ENCODE assay signal across 22 cellular contexts in the genomic region with DNA sequence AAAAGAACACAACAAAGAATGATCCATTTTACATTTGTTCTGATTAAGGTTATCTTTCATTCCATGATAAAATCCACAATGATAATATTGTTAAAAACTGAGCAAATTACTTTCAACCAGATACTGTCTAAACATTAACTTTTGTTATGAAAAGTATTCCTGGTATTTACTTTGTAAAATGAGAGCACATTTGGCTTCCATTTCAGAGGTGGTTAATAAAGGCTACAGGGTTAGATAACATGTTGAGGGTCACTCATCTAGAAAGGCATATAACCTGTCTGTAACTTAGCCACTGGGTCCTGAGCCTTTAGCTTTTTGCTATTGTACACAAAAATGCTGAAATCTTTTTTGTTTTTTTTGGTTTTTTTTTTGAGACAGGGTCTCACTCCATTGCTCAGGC.
A peak's percentile ranks its signal among the peaks of the same experiment; 100 is the strongest.
DNase-seq lines count a peak whose midpoint lies in the region; ATAC-seq, FAIRE-seq and TF ChIP-seq lines count a peak whose summit lies in the region.
"Had no signal": no experiment of that assay in that cellular context is flagged by ENCODE, and none has a peak within 500 bp of the region (broad histone marks: within the 10 kb centered on the region; RNA-seq: fewer than 3 reads in every experiment).

No MANE protein-coding gene starts in this region.

- no peak overlapping the region for H3K9ac ChIP-seq in HepG2 (ENCODE audit: insufficient read depth, low read depth, low read length)
- no peak overlapping the region for H3K9ac ChIP-seq in PC-3 (ENCODE audit: low read length)

- intact Hi-C loops in HepG2 (cut with micrococcal nuclease; ENCODE audit: unreplicated experiment), result no loop called here
- intact Hi-C loops in right lobe of liver (cut with DNase I), result loop anchor here in 1 of 2 donors (10.0 kb wide), 1 partner anchor 54 kb away; no protein-coding TSS in a partner anchor
- intact Hi-C loops in PC-3 (cut with micrococcal nuclease), result no loop called here

- H3K4me2 ChIP-seq in HepG2 (ENCODE audit: low read depth, low read length) (no peak overlapping the region), PC-3 (ENCODE audit: low read length) (no peak overlapping the region)

- no TSS peak for BruUV-seq in HepG2 (replicated peaks; lab: Mats Ljungman, UMichigan)
- no TSS peak for BruUV-seq in PC-3 (replicated peaks; lab: Mats Ljungman, UMichigan)

- CTCF ChIA-PET in HepG2 (lab: Yijun Ruan, JAX; ENCODE audit: low intra/inter-chr PET ratio, low total read pairs), result no interaction called here
- CTCF ChIA-PET in PC-3 (lab: Charles Lee), result no interaction called here

- H2AFZ ChIP-seq in HepG2 (ENCODE audit: low read length) (no peak overlapping the region), PC-3 (ENCODE audit: low read length) (no peak overlapping the region)

- TF ChIP-seq POLR2A in HepG2 (IDR thresholded peaks at IDR 0.05; ENCODE audit: insufficient read depth in 1 of 2, low read depth in 2 of 2, low read length in 2 of 2) (no peak), right lobe of liver (IDR thresholded peaks at IDR 0.05) (no peak)

- H3K9me2 ChIP-seq in PC-3 (replicated peaks; ENCODE audit: low read length), result no peaks in the 10 kb centered on the region

- no peak for FAIRE-seq in HepG2 (lab: Jason Lieb, UNC)
- FAIRE-seq: GM12891, H54 had no signal

- TF ChIP-seq EP300 in HepG2 (IDR thresholded peaks at IDR 0.05; ENCODE audit: low read depth in 2 of 2, low read length in 2 of 2) (no peak), HepG2 (CRISPR knock-in tag; IDR thresholded peaks at IDR 0.05; ENCODE audit: borderline replicate concordance) (no peak)

- no peaks in the 10 kb centered on the region for H4K20me1 ChIP-seq in HepG2 (ENCODE audit: insufficient read depth, low read length)
- H4K20me1 ChIP-seq in PC-3 (ENCODE audit: low read length), result no peaks in the 10 kb centered on the region

- ATAC-seq in HepG2, result peak; percentile 29; the same call in 1 of the 3 replicates
- ATAC-seq in right lobe of liver, result no peak
- ATAC-seq in PC-3, result no peak
- no peak for ATAC-seq in GM19455 (IDR thresholded peaks at IDR 0.05; ENCODE audit: unreplicated experiment)
- ATAC-seq: CD8-positive, alpha-beta T cell had no signal

- H3K27me3 ChIP-seq in HepG2 (ENCODE audit: control insufficient read depth in 1 of 2, insufficient read depth in 2 of 2, low read length in 2 of 2), result no peaks in the 10 kb centered on the region
- no peaks in the 10 kb centered on the region for H3K27me3 ChIP-seq in right lobe of liver
- no peaks in the 10 kb centered on the region for H3K27me3 ChIP-seq in PC-3 (ENCODE audit: low read length)
- H3K27me3 ChIP-seq: Peyer's patch had no signal

- no peak for TF ChIP-seq CTCF in HepG2 (CRISPR knock-in tag; IDR thresholded peaks at IDR 0.05)
- no peak for TF ChIP-seq CTCF in right lobe of liver (IDR thresholded peaks at IDR 0.05)
- TF ChIP-seq CTCF in PC-3 (conservative IDR thresholded peaks at IDR 0.05; ENCODE audit: low read depth, low read length), result no peak

- no peak overlapping the region for H3K4me3 ChIP-seq in HepG2 (replicated peaks in 1 of 3; ENCODE audit: insufficient read depth in 1 of 3, low read depth in 2 of 3, low read length in 3 of 3)
- H3K4me3 ChIP-seq in right lobe of liver, result no peak overlapping the region
- no peak overlapping the region for H3K4me3 ChIP-seq in PC-3 (ENCODE audit: low read length)
- H3K4me3 ChIP-seq: Peyer's patch, SK-N-MC had no signal

- H3K79me2 ChIP-seq in HepG2 (ENCODE audit: insufficient read depth, low read length), result no peaks in the 10 kb centered on the region
- H3K79me2 ChIP-seq in PC-3 (ENCODE audit: low read length), result no peaks in the 10 kb centered on the region

- H3K36me3 ChIP-seq in HepG2 (replicated peaks in 1 of 2; ENCODE audit: control insufficient read depth in 1 of 2, insufficient read depth in 2 of 2, low read length in 2 of 2), result no peaks in the 10 kb centered on the region
- H3K36me3 ChIP-seq in right lobe of liver, result no peaks in the 10 kb centered on the region
- H3K36me3 ChIP-seq in PC-3 (ENCODE audit: low read depth, low read length), result no peaks in the 10 kb centered on the region
- H3K36me3 ChIP-seq: Peyer's patch had no signal

- DNase-seq in HepG2 (ENCODE audit: low spot score), result peak; percentile 28
- DNase-seq in right lobe of liver, result no peak
- peak; percentile 15 for DNase-seq in PC-3
- peak; percentile 40 for DNase-seq in kidney glomerular epithelial cell (lab: John Stamatoyannopoulos, UW)
- DNase-seq in central memory CD4-positive, alpha-beta T cell, result no peak
- DNase-seq in NCI-H2196 treated with DMSO at 0.1 percent for 48 hours (lab: John Stamatoyannopoulos, UW; ENCODE audit: unreplicated experiment), result no peak
- DNase-seq: CD8-positive, alpha-beta T cell; DMS79 treated with DMSO at 0.1 percent for 48 hours; GF-D8; KBM-7; NCI-H1694; NCI-H2081 treated with DMSO at 0.1 percent for 48 hours; NCI-H446 treated with DMSO at 0.1 percent for 48 hours; NCI-H526; Peyer's patch; SIG-M5 had no signal

- H3K9me3 ChIP-seq in HepG2 (ENCODE audit: low read length), result no peaks in the 10 kb centered on the region
- no peaks in the 10 kb centered on the region for H3K9me3 ChIP-seq in right lobe of liver
- no peaks in the 10 kb centered on the region for H3K9me3 ChIP-seq in PC-3 (ENCODE audit: low read length)
- H3K9me3 ChIP-seq: Caco-2, Peyer's patch had no signal

- H3F3A ChIP-seq in PC-3 (ENCODE audit: low read length, unreplicated experiment), result peaks cover 4% of the 10 kb centered on the region

- no peak for TF ChIP-seq RAD21 in HepG2 (CRISPR knock-in tag; IDR thresholded peaks at IDR 0.05)

- peaks cover 15% of the 10 kb centered on the region for H3K4me1 ChIP-seq in HepG2 (ENCODE audit: insufficient read depth, low read length)
- H3K4me1 ChIP-seq in right lobe of liver, result peaks cover 0 to 5% (median 0%) of the 10 kb centered on the region in 4 donors
- H3K4me1 ChIP-seq in PC-3 (ENCODE audit: insufficient read depth, low read length), result peaks cover 19% of the 10 kb centered on the region
- H3K4me1 ChIP-seq: Peyer's patch had no signal

- H3K27ac ChIP-seq in HepG2 (ENCODE audit: extremely low read length, insufficient read depth, low read length) (no peak overlapping the region), right lobe of liver (no peak overlapping the region), PC-3 (ENCODE audit: low read length) (no peak overlapping the region)
- H3K27ac ChIP-seq: C4-2B, Peyer's patch, SK-N-MC had no signal

- in situ Hi-C loops in HepG2 (cut with HindIII; ENCODE audit: extremely low pct_ligation_motif_present, low pct_unique_long_range_greater_than_20kb), result no loop called here

- POLR2A ChIA-PET in HepG2 (lab: Yijun Ruan, JAX) (no interaction called here), PC-3 (lab: Charles Lee; ENCODE audit: unreplicated experiment) (interaction anchor here (1.0 kb wide), 1 partner anchor 10 kb away, joined by 6 read pairs; no protein-coding TSS in a partner anchor)

TF ChIP-seq in HepG2, 621 proteins besides CTCF, POLR2A, EP300 and RAD21 (continues in another document):
- no peak for TF ChIP-seq ZNF724P (CRISPR knock-in tag; IDR thresholded peaks at IDR 0.05; ENCODE audit: borderline replicate concordance)
- TF ChIP-seq CHD4 (IDR thresholded peaks at IDR 0.05; ENCODE audit: borderline replicate concordance, low read length), result no peak
- no peak for TF ChIP-seq NFIB (CRISPR knock-in tag; IDR thresholded peaks at IDR 0.05; ENCODE audit: borderline replicate concordance)
- no peak for TF ChIP-seq HNRNPL (IDR thresholded peaks at IDR 0.05; ENCODE audit: low read depth, low read length)
- TF ChIP-seq ZNF780A (CRISPR knock-in tag; IDR thresholded peaks at IDR 0.05), result no peak
- no peak for TF ChIP-seq TEAD2 (CRISPR knock-in tag; IDR thresholded peaks at IDR 0.05)
- TF ChIP-seq SIX4 (CRISPR knock-in tag; IDR thresholded peaks at IDR 0.05), result peak; percentile 87; the same call in 1 of the 2 replicates
- TF ChIP-seq REST (IDR thresholded peaks at IDR 0.05; ENCODE audit: borderline replicate concordance in 1 of 2, low read depth in 1 of 2, low read length in 2 of 2), result no peak
- TF ChIP-seq FOXA3 (CRISPR knock-in tag; IDR thresholded peaks at IDR 0.05), result peak; percentile 59
- no peak for TF ChIP-seq ATRX (CRISPR knock-in tag; IDR thresholded peaks at IDR 0.05; ENCODE audit: borderline replicate concordance)
- TF ChIP-seq FOXA1 (IDR thresholded peaks at IDR 0.05), result no peak
- peak; percentile 48; the same call in 1 of the 2 replicates for TF ChIP-seq FOXA1 (CRISPR knock-in tag; IDR thresholded peaks at IDR 0.05)
- TF ChIP-seq SIX1 (CRISPR knock-in tag; IDR thresholded peaks at IDR 0.05; ENCODE audit: borderline replicate concordance), result peak; percentile 93; the same call in 1 of the 2 replicates
- no peak for TF ChIP-seq SOX13 (IDR thresholded peaks at IDR 0.05)
- no peak for TF ChIP-seq SOX13 (CRISPR knock-in tag; conservative IDR thresholded peaks at IDR 0.05 in 1 of 2, IDR thresholded peaks at IDR 0.05 in 1 of 2)
- TF ChIP-seq ZFP36 (IDR thresholded peaks at IDR 0.05; ENCODE audit: borderline replicate concordance, low read depth, low read length, partially characterized antibody), result no peak

Comparison
In these comparisons a context has a peak if more than half of its experiments do, and no peak if none do; other contexts are left out.
1. DNase-seq: peak in HepG2 (single experiment), PC-3 (single experiment) and kidney glomerular epithelial cell (single experiment); none in right lobe of liver (0 of 3), central memory CD4-positive, alpha-beta T cell (single experiment) and NCI-H2196 treated with DMSO at 0.1 percent for 48 hours (single experiment).